1 cellular context compared by ENCODE assay signal in the genomic region with DNA sequence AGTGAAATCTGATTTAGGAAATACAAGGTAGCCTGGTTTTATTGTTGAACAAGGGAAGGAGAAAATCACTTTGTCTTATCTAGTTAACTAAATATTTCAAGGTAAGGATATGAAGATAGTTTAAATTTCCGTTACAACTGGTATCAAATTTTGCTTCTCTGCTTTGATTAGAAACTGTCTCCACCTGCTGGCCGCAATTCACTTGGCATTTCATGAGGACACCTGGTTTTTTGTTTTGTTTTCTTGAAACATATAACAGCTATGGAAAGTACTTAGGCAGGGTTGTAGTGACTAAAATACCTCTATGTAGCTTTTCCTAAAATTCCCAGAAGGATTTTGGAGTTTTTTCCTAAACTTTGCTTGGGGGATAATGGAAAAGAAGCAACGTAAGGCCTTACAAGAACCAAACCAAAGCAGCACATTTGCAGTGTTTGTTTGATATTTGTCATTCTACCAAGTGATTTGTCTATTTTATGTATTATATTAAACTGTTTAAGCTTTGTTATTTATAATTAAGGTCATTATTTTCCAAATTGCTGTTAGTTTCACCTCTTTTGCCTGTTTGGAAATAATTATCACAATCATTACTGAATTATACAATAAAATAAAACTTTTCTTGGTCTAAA.
TF ChIP-seq lines count a peak whose summit lies in the region.

No MANE protein-coding gene starts in this region.

TF ChIP-seq in SK-N-SH treated with all-trans-retinoic acid at 6 μM for 48 hours, 23 proteins besides CTCF, POLR2A, EP300 and RAD21 (continued from another document):
- TF ChIP-seq PPARA (CRISPR knock-in tag; IDR thresholded peaks at IDR 0.05; ENCODE audit: borderline replicate concordance) (no peak), CSDC2 (CRISPR knock-in tag; IDR thresholded peaks at IDR 0.05) (no peak), TCF4 (CRISPR knock-in tag; IDR thresholded peaks at IDR 0.05; ENCODE audit: borderline replicate concordance) (no peak), RARB (CRISPR knock-in tag; IDR thresholded peaks at IDR 0.05) (no peak), ZC3H10 (CRISPR knock-in tag; IDR thresholded peaks at IDR 0.05) (no peak), ZFP3 (CRISPR knock-in tag; IDR thresholded peaks at IDR 0.05) (no peak), ISL1 (CRISPR knock-in tag; IDR thresholded peaks at IDR 0.05) (no peak)
